1 cellular context compared by ENCODE assay signal in the genomic region with DNA sequence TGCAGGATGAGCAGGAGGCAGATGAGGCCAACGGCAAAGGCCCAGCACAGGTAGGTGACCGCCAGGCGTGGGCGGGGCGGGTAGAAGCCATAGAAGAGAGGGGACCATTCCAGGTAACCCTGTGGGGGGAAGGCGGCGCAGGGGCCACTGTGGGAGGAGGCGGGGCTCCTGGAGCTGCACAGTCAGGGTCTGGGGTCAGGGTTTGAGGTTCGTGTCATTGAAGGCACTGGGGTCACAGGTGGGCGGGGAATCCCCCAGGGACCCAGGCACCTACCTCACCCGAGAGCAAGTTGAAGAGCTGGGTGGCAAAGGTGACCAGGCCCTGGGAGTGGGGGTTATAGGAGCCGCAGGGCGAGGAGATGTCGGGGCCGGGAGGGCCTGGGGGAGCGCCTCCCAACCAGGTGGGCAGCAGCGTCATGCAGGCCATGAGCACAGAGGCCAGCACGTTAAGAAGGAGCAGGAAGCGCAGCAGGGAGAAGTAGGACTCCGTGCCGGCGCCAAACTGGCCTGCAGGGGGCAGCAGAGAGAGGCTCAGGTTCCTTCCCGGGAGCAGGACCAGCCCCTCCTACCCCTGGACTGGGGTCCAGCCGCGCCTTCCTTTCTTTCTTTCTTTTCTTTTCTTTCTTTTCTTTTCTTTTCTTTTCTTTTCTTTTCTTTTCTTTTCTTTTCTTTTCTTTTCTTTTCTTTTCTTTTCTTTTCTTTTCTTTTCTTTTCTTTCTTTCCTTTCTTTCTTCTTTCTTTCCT.
TF ChIP-seq lines count a peak whose summit lies in the region.

No MANE protein-coding gene starts in this region.

TF ChIP-seq in IMR-90, 13 proteins besides CTCF, POLR2A, EP300 and RAD21:
- TF ChIP-seq, protein P1, sequence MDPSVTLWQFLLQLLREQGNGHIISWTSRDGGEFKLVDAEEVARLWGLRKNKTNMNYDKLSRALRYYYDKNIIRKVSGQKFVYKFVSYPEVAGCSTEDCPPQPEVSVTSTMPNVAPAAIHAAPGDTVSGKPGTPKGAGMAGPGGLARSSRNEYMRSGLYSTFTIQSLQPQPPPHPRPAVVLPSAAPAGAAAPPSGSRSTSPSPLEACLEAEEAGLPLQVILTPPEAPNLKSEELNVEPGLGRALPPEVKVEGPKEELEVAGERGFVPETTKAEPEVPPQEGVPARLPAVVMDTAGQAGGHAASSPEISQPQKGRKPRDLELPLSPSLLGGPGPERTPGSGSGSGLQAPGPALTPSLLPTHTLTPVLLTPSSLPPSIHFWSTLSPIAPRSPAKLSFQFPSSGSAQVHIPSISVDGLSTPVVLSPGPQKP (IDR thresholded peaks at IDR 0.05; ENCODE audit: borderline replicate concordance, low read depth, low read length): no peak
- TF ChIP-seq MAFK (IDR thresholded peaks at IDR 0.05; ENCODE audit: low read depth, low read length): no peak
- peak; percentile 67; the same call in 1 of the 2 replicates for TF ChIP-seq MAZ (IDR thresholded peaks at IDR 0.05; ENCODE audit: borderline replicate concordance, low read depth, low read length)
- TF ChIP-seq SMC3 (IDR thresholded peaks at IDR 0.05; ENCODE audit: low read depth, low read length): peak; percentile 71
